ENCODE assay signal across 24 cellular contexts in the genomic region with DNA sequence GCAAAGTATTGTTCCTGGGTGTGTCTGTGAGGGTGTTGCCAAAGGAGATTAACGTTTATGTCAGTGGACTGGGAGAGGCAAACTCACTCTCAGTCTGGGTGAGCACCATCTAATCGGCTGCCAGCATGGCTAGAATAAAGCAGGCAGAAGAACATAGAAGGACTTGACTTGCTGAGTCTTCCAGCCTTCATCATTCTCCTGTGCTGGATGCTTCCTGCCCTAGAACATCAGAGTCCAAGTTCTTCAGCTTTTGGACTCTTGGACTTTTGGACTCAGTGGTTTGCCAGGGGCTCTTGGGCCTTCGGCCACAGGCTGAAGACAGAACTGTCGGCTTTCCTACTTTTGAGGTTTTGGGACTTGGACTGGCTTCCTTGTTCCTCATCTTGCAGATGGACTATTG. TPM values are rescaled to one million over a fixed set of nuclear protein-coding genes. Genes with fewer than 3 reads are reported as not detected.
"Had no signal": no experiment of that assay in that cellular context is flagged by ENCODE, and none has a peak within 500 bp of the region (broad histone marks: within the 10 kb centered on the region; RNA-seq: fewer than 3 reads in every experiment).

No MANE protein-coding gene starts in this region.

- H3K4me3 ChIP-seq: MG63, SJSA1, SK-N-MC had no signal

- H3K9me3 ChIP-seq: MG63 had no signal

- DNase-seq: IMR-90, Karpas-422, KG1, MG63, NCI-H1092 treated with DMSO at 0.1 percent for 48 hours, NCI-H1436, NCI-H187, NCI-H2029, NCI-H2081 treated with DMSO at 0.1 percent for 48 hours, NCI-H2171, NCI-H226, NCI-H446, NCI-H510A, NCI-H524 treated with DMSO at 0.1 percent for 48 hours, NCI-H69, NCI-H774, Right ventricle myocardium superior, RPMI8226, SIG-M5 had no signal

- H3K27me3 ChIP-seq: MG63, SJSA1 had no signal

- FAIRE-seq: RCC 7860 had no signal

- H3K27ac ChIP-seq: SJSA1, SK-N-MC had no signal

- H3K36me3 ChIP-seq: MG63, SJSA1 had no signal

RNA-seq across cellular contexts. Expression of gene ENPP6, which starts 15.3 kb away (rescaled TPM):
- total RNA-seq: HepG2, HT1080, IMR-90, Right ventricle myocardium superior, SJSA1 had no signal
- polyA plus RNA-seq: HepG2, IMR-90 had no signal
